Comparison of ENCODE assay signal across 1 cellular context in genomic region chr2:136381722-136382633, GRCh38.
TF ChIP-seq lines count a peak whose summit lies in the region.

No MANE protein-coding gene starts in this region.

TF ChIP-seq in GM12878, 131 proteins besides CTCF, POLR2A, EP300 and RAD21 (continued from another document and continues in another):
- no peak for TF ChIP-seq USF1 (IDR thresholded peaks at IDR 0.05; ENCODE audit: borderline replicate concordance, extremely low read length, insufficient read depth, low read depth, low read length)
- peak; percentile 95 for TF ChIP-seq KLF5 (IDR thresholded peaks at IDR 0.05; ENCODE audit: partially characterized antibody)
- TF ChIP-seq SREBF2 (IDR thresholded peaks at IDR 0.05; ENCODE audit: low read length) = no peak
- TF ChIP-seq MTA3 (IDR thresholded peaks at IDR 0.05; ENCODE audit: borderline replicate concordance, low read length) = peak; percentile 23; the same call in 1 of the 2 replicates
- no peak for TF ChIP-seq HSF1 (IDR thresholded peaks at IDR 0.05; ENCODE audit: low read depth, low read length)
- no peak for TF ChIP-seq TCF7 (IDR thresholded peaks at IDR 0.05; ENCODE audit: borderline replicate concordance)
- TF ChIP-seq PBX3 (IDR thresholded peaks at IDR 0.05; ENCODE audit: insufficient replicate concordance, low read depth, low read length) = no peak
- peak; percentile 50; the same call in 1 of the 2 replicates for TF ChIP-seq ZNF592 (IDR thresholded peaks at IDR 0.05)
- no peak for TF ChIP-seq HCFC1 (IDR thresholded peaks at IDR 0.05; ENCODE audit: low read length)
- peak; percentile 91 for TF ChIP-seq EED (IDR thresholded peaks at IDR 0.05; ENCODE audit: low read depth)
- TF ChIP-seq ETV6 (conservative IDR thresholded peaks at IDR 0.05 in 1 of 2, IDR thresholded peaks at IDR 0.05 in 1 of 2; ENCODE audit: borderline replicate concordance in 1 of 2, low read depth in 1 of 2) = peak in 1 of 2 experiments; percentile 84; a peak in 2 of 4 replicates
- TF ChIP-seq GABPA (IDR thresholded peaks at IDR 0.05; ENCODE audit: low read depth) = peak; percentile 53; the same call in 1 of the 2 replicates
- TF ChIP-seq TAF1 (IDR thresholded peaks at IDR 0.05; ENCODE audit: borderline replicate concordance, low read depth, low read length) = no peak
- TF ChIP-seq NBN (IDR thresholded peaks at IDR 0.05) = peak; percentile 77
- TF ChIP-seq ELK1 (IDR thresholded peaks at IDR 0.05; ENCODE audit: low read depth, low read length) = no peak; the same call in 1 of the 2 replicates
- TF ChIP-seq TARDBP (IDR thresholded peaks at IDR 0.05; ENCODE audit: borderline replicate concordance) = no peak
- peak; percentile 87 for TF ChIP-seq PAX5 (IDR thresholded peaks at IDR 0.05; ENCODE audit: borderline replicate concordance, low read depth, low read length)
- peak; percentile 99 for TF ChIP-seq ESRRA (IDR thresholded peaks at IDR 0.05; ENCODE audit: low read length)
- TF ChIP-seq ATF7 (IDR thresholded peaks at IDR 0.05; ENCODE audit: low read depth) = peak; percentile 72
- TF ChIP-seq BACH1 (IDR thresholded peaks at IDR 0.05; ENCODE audit: borderline replicate concordance) = 0 out of 2 replicates have a peak, but pooled peaks have one; percentile 29
- TF ChIP-seq CBX5 (IDR thresholded peaks at IDR 0.05; ENCODE audit: low read depth) = no peak
- TF ChIP-seq ZBED1 (IDR thresholded peaks at IDR 0.05; ENCODE audit: borderline replicate concordance) = peak; percentile 85
- TF ChIP-seq HDAC2 (IDR thresholded peaks at IDR 0.05) = no peak
- TF ChIP-seq ZNF622 (IDR thresholded peaks at IDR 0.05) = no peak
- peak; percentile 66 for TF ChIP-seq ATF2 (IDR thresholded peaks at IDR 0.05; ENCODE audit: low read length)
- no peak for TF ChIP-seq NFYA (IDR thresholded peaks at IDR 0.05; ENCODE audit: borderline replicate concordance, low read depth, low read length)
- no peak for TF ChIP-seq ZNF274 (IDR thresholded peaks at IDR 0.05; ENCODE audit: insufficient read depth, insufficient read length)
- TF ChIP-seq SIX5 (IDR thresholded peaks at IDR 0.05; ENCODE audit: low read depth, low read length, severe bottlenecking) = no peak
- no peak for TF ChIP-seq SP1 (IDR thresholded peaks at IDR 0.05; ENCODE audit: low read depth, low read length)
- TF ChIP-seq MLLT1 (IDR thresholded peaks at IDR 0.05) = peak; percentile 30; the same call in 1 of the 2 replicates
- no peak for TF ChIP-seq IRF3 (IDR thresholded peaks at IDR 0.05)
- peak; percentile 65 for TF ChIP-seq SPI1 (IDR thresholded peaks at IDR 0.05; ENCODE audit: borderline replicate concordance, insufficient read depth, low read depth, low read length)
- TF ChIP-seq BCL11A (IDR thresholded peaks at IDR 0.05; ENCODE audit: low read depth, low read length) = peak; percentile 71
- TF ChIP-seq IKZF1 (conservative IDR thresholded peaks at IDR 0.05) = peak; percentile 92
- TF ChIP-seq NFXL1 (IDR thresholded peaks at IDR 0.05; ENCODE audit: borderline replicate concordance) = no peak
- peak; percentile 58; the same call in 1 of the 2 replicates for TF ChIP-seq DPF2 (IDR thresholded peaks at IDR 0.05)
- peak; percentile 67; the same call in 1 of the 2 replicates for TF ChIP-seq CBFB (IDR thresholded peaks at IDR 0.05; ENCODE audit: low read depth)
- TF ChIP-seq RUNX3 (IDR thresholded peaks at IDR 0.05; ENCODE audit: low read length) = peak; percentile 84
- no peak for TF ChIP-seq IRF5 (IDR thresholded peaks at IDR 0.05; ENCODE audit: borderline replicate concordance)
- TF ChIP-seq BCL3 (IDR thresholded peaks at IDR 0.05; ENCODE audit: borderline replicate concordance, insufficient read depth, low read depth, low read length, poor library complexity, severe bottlenecking) = peak; percentile 20
- peak; percentile 80; the same call in 1 of the 2 replicates for TF ChIP-seq NFIC (IDR thresholded peaks at IDR 0.05; ENCODE audit: low read depth, low read length)
- no peak for TF ChIP-seq POU2F2 (IDR thresholded peaks at IDR 0.05; ENCODE audit: borderline replicate concordance, low read depth, low read length)
- 0 out of 2 replicates have a peak, but pooled peaks have one; percentile 18 for TF ChIP-seq BMI1 (IDR thresholded peaks at IDR 0.05; ENCODE audit: borderline replicate concordance)
- 0 out of 2 replicates have a peak, but pooled peaks have one; percentile 40 for TF ChIP-seq TBL1XR1 (IDR thresholded peaks at IDR 0.05; ENCODE audit: low read depth, low read length)
